9 cellular contexts compared by ENCODE assay signal in genomic region chr17:31857920-31858646, GRCh38. TPM values are rescaled to one million over a fixed set of nuclear protein-coding genes. Genes with fewer than 3 reads are reported as not detected.
A peak's percentile ranks its signal among the peaks of the same experiment; 100 is the strongest.
DNase-seq lines count a peak whose midpoint lies in the region; ATAC-seq, FAIRE-seq and TF ChIP-seq lines count a peak whose summit lies in the region.
"Had no signal": no experiment of that assay in that cellular context is flagged by ENCODE, and none has a peak within 500 bp of the region (broad histone marks: within the 10 kb centered on the region; RNA-seq: fewer than 3 reads in every experiment).

No MANE protein-coding gene starts in this region.

- H4K8ac ChIP-seq in H9 (replicated peaks; ENCODE audit: insufficient read length, low read depth, low read length) = no peak overlapping the region

- H3K56ac ChIP-seq in H9 (ENCODE audit: insufficient read length, low read depth, low read length) = no peak overlapping the region

- ATAC-seq in sciatic nerve = peak; percentile 28
- no peak for ATAC-seq in GM21786 (IDR thresholded peaks at IDR 0.05; ENCODE audit: unreplicated experiment)

- DNase-seq in AG10803 (ENCODE audit: low read depth) (peak; percentile 23), H9 (no peak), left ventricle myocardium inferior (no peak), sciatic nerve (ENCODE audit: low spot score) (no peak), HTR-8/SVneo (ENCODE audit: insufficient read length, low spot score) (no peak), DMS79 treated with DMSO at 0.1 percent for 48 hours (lab: John Stamatoyannopoulos, UW) (no peak)
- no peak for DNase-seq in activated CD4-positive, alpha-beta memory T cell treated with anti-CD3 and anti-CD28 coated beads, Interleukin-2, amount 10 ng/mL, durations not matched to agents 7 days and 5 days

- H3K9me3 ChIP-seq in H9 (ENCODE audit: control insufficient read depth, low read depth, low read length) = no peaks in the 10 kb centered on the region
- H3K9me3 ChIP-seq in left ventricle myocardium inferior (replicated peaks) = no peaks in the 10 kb centered on the region

- H2BK5ac ChIP-seq in H9 (ENCODE audit: insufficient read length, low read length) = no peak overlapping the region

- H4K20me1 ChIP-seq in H9 (ENCODE audit: control insufficient read depth, insufficient read depth, insufficient read length) = no peaks in the 10 kb centered on the region

- no peak overlapping the region for H3K27ac ChIP-seq in H9 (ENCODE audit: insufficient read length, low read depth, low read length)
- H3K27ac ChIP-seq in left ventricle myocardium inferior (replicated peaks) = peak overlapping the region; percentile 90

- CTCF ChIA-PET in activated CD4-positive, alpha-beta memory T cell treated with anti-CD3 and anti-CD28 coated beads, Interleukin-2, amount 10 ng/mL, durations not matched to agents 7 days and 5 days (lab: Charles Lee) = interaction anchor here (0.7 kb wide), 1 partner anchor 43 kb away, joined by 3 read pairs; the partner anchor contains the start of gene UTP6

- H3K4me1 ChIP-seq in H9 (ENCODE audit: insufficient read depth, low read length) = peaks cover 3% of the 10 kb centered on the region; the same call in 1 of the 2 replicates
- peaks cover 18% of the 10 kb centered on the region for H3K4me1 ChIP-seq in left ventricle myocardium inferior

- FAIRE-seq in HTR-8/SVneo (lab: Jason Lieb, UNC) = no peak
- FAIRE-seq: islet of Langerhans had no signal

- H4K5ac ChIP-seq in H9 (ENCODE audit: insufficient read length, low read depth, low read length) = no peak overlapping the region

- H3K27me3 ChIP-seq in H9 (ENCODE audit: insufficient read depth, low read length) (no peaks in the 10 kb centered on the region), left ventricle myocardium inferior (ENCODE audit: low read depth) (no peaks in the 10 kb centered on the region)

- H3K4me2 ChIP-seq in H9 (ENCODE audit: insufficient read depth, insufficient read length, low read length) = peak overlapping the region; percentile 77

- H3K79me1 ChIP-seq in H9 (ENCODE audit: insufficient read depth, low read depth, low read length, poor library complexity, severe bottlenecking) = no peaks in the 10 kb centered on the region

- H3K27ac Mint-ChIP-seq in H9 = no peak overlapping the region
- peak overlapping the region; percentile 46 for H3K27ac Mint-ChIP-seq in activated CD4-positive, alpha-beta memory T cell treated with anti-CD3 and anti-CD28 coated beads, Interleukin-2, amount 10 ng/mL, durations not matched to agents 7 days and 5 days

- H3K79me2 ChIP-seq in H9 (ENCODE audit: insufficient read depth, low read length) = no peaks in the 10 kb centered on the region

- no peak overlapping the region for H2BK15ac ChIP-seq in H9 (ENCODE audit: low read depth, low read length)

- WGBS in H9 (ENCODE audit: extremely low coverage, insufficient read length, low lambda C conversion rate) = no CpG with 5 or more reads among the region's 13 CpGs

- peak overlapping the region; percentile 75 for H3K4me3 ChIP-seq in AG10803 (ENCODE audit: low read length)
- H3K4me3 ChIP-seq in left ventricle myocardium inferior = peak overlapping the region; percentile 82

- H3K23me2 ChIP-seq in H9 (ENCODE audit: insufficient read length, low read depth, low read length, poor library complexity, severe bottlenecking) = peaks cover 3% of the 10 kb centered on the region

- peaks cover 20% of the 10 kb centered on the region for H3K36me3 ChIP-seq in left ventricle myocardium inferior

- H3K36me3 Mint-ChIP-seq in H9 (ENCODE audit: insufficient read depth in 1 of 3, low read depth in 3 of 3) = peaks cover under 1 to 19% (median 13%) of the 10 kb centered on the region in 3 experiments; a peak in 6 of 7 replicates
- peaks cover 7% of the 10 kb centered on the region for H3K36me3 Mint-ChIP-seq in activated CD4-positive, alpha-beta memory T cell treated with anti-CD3 and anti-CD28 coated beads, Interleukin-2, amount 10 ng/mL, durations not matched to agents 7 days and 5 days (ENCODE audit: low read depth)

- H3K4me3 Mint-ChIP-seq in H9 = peak overlapping the region; percentile 82 to 90
- peak overlapping the region; percentile 81 for H3K4me3 Mint-ChIP-seq in activated CD4-positive, alpha-beta memory T cell treated with anti-CD3 and anti-CD28 coated beads, Interleukin-2, amount 10 ng/mL, durations not matched to agents 7 days and 5 days

- H3K18ac ChIP-seq in H9 (ENCODE audit: insufficient read length, low read depth, low read length) = no peak overlapping the region

- no peaks in the 10 kb centered on the region; the same call in 1 of the 2 replicates for H3K27me3 Mint-ChIP-seq in H9 (ENCODE audit: low read depth)
- H3K27me3 Mint-ChIP-seq in activated CD4-positive, alpha-beta memory T cell treated with anti-CD3 and anti-CD28 coated beads, Interleukin-2, amount 10 ng/mL, durations not matched to agents 7 days and 5 days = no peaks in the 10 kb centered on the region

- H2AFZ ChIP-seq in H9 (ENCODE audit: low read length) = no peak overlapping the region

- peak overlapping the region; percentile 33 for H3K9ac ChIP-seq in H9 (ENCODE audit: extremely low read depth, insufficient read length, low read length)

- no peak overlapping the region for H2AK5ac ChIP-seq in H9 (ENCODE audit: insufficient read length, low read length)

- no peak overlapping the region for H2BK12ac ChIP-seq in H9 (ENCODE audit: insufficient read length, low read depth, low read length)

- no peaks in the 10 kb centered on the region for H3K9me3 Mint-ChIP-seq in H9
- H3K9me3 Mint-ChIP-seq in activated CD4-positive, alpha-beta memory T cell treated with anti-CD3 and anti-CD28 coated beads, Interleukin-2, amount 10 ng/mL, durations not matched to agents 7 days and 5 days = no peaks in the 10 kb centered on the region

- H3K14ac ChIP-seq in H9 (ENCODE audit: insufficient read depth, low read length) = no peak overlapping the region; the same call in 1 of the 2 replicates

- H3K4me1 Mint-ChIP-seq in H9 = peaks cover 17% of the 10 kb centered on the region in 2 experiments
- H3K4me1 Mint-ChIP-seq in activated CD4-positive, alpha-beta memory T cell treated with anti-CD3 and anti-CD28 coated beads, Interleukin-2, amount 10 ng/mL, durations not matched to agents 7 days and 5 days = peaks cover 20% of the 10 kb centered on the region

- TF ChIP-seq CTCF in AG10803 (conservative IDR thresholded peaks at IDR 0.05; ENCODE audit: low read length) = no peak
- TF ChIP-seq CTCF in H9 (conservative IDR thresholded peaks at IDR 0.05) = no peak
- no peak for TF ChIP-seq CTCF in left ventricle myocardium inferior (IDR thresholded peaks at IDR 0.05; ENCODE audit: borderline replicate concordance)

- intact Hi-C loops in left ventricle myocardium inferior (cut with micrococcal nuclease) = no loop called here
- intact Hi-C loops in sciatic nerve (cut with DNase I) = no loop called here

- POLR2A ChIA-PET in activated CD4-positive, alpha-beta memory T cell treated with anti-CD3 and anti-CD28 coated beads, Interleukin-2, amount 10 ng/mL, durations not matched to agents 7 days and 5 days (lab: Charles Lee) = interaction anchor here (2.6 kb wide), 1 partner anchor 43 kb away, joined by 8 read pairs; the partner anchor contains the start of gene UTP6

- H2BK120ac ChIP-seq in H9 (ENCODE audit: low read depth, low read length, poor library complexity, severe bottlenecking) = no peak overlapping the region

- no peak overlapping the region for H3T11ph ChIP-seq in H9 (ENCODE audit: low read length)

- H3K4ac ChIP-seq in H9 (ENCODE audit: low read depth, low read length) = no peak overlapping the region

- H3K23ac ChIP-seq in H9 (ENCODE audit: insufficient read length, low read depth, low read length) = no peak overlapping the region

- H4K91ac ChIP-seq in H9 (ENCODE audit: insufficient read length, low read depth, low read length) = no peak overlapping the region

- H2BK20ac ChIP-seq in H9 (ENCODE audit: low read depth, low read length, poor library complexity, severe bottlenecking) = no peak overlapping the region

RNA-seq across cellular contexts. Expression of gene COPRS, which starts 1.0 kb away (rescaled TPM):
- total RNA-seq in H9 (2021) (42.6 and 43.8 TPM in 2 replicates), left ventricle myocardium inferior (52.5 TPM), sciatic nerve (38.2 TPM)
- 10 to 100 TPM; 14.9 to 16.5 TPM for total RNA-seq in activated CD4-positive, alpha-beta memory T cell treated with anti-CD3 and anti-CD28 coated beads, Interleukin-2, amount 10 ng/mL, durations not matched to agents 7 days and 5 days

RNA-seq across cellular contexts. Expression of gene UTP6, which starts 43.4 kb away (rescaled TPM):
- total RNA-seq in H9 (2021) (125 TPM in 2 replicates), left ventricle myocardium inferior (32.0 TPM), sciatic nerve (57.7 TPM)
- total RNA-seq in activated CD4-positive, alpha-beta memory T cell treated with anti-CD3 and anti-CD28 coated beads, Interleukin-2, amount 10 ng/mL, durations not matched to agents 7 days and 5 days = 10 to 100 TPM; 67.3 to 73.0 TPM
